Comparison of ENCODE assay signal across 25 cellular contexts in genomic region chr18:37676276-37676675, GRCh38.
DNase-seq lines count a peak whose midpoint lies in the region; ATAC-seq lines count a peak whose summit lies in the region.
"Had no signal": no experiment of that assay in that cellular context is flagged by ENCODE, and none has a peak within 500 bp of the region (broad histone marks: within the 10 kb centered on the region; RNA-seq: fewer than 3 reads in every experiment).

No MANE protein-coding gene starts in this region.

- intact Hi-C loops in left cardiac atrium (cut with DNase I) = no loop called here

- ATAC-seq in left cardiac atrium (no peak), GM19397 (IDR thresholded peaks at IDR 0.05; ENCODE audit: unreplicated experiment) (no peak)
- ATAC-seq: A549; CD8-positive, alpha-beta T cell had no signal

- DNase-seq in islet precursor cell (peak; percentile 7), putamen (ENCODE audit: low spot score) (peak; percentile 49), left cardiac atrium (no peak)
- DNase-seq: 8988T; ACHN; AML-193; BE2C; C1 segment of cervical spinal cord; Caco-2; Calu3; CD4-positive, alpha-beta memory T cell; CD4-positive, alpha-beta T cell; CD4-positive, CD25-positive, alpha-beta regulatory T cell; CD8-positive, alpha-beta memory T cell; CD8-positive, alpha-beta T cell; COR-L47; DMS 273 treated with DMSO at 0.1 percent for 48 hours; DMS153; DMS53; DMS79; DMS79 treated with DMSO at 0.1 percent for 48 hours; DND-41; EL had no signal
